In genomic region chr1:40508375-40509341, GRCh38 we compare ENCODE assay signal across 8 cellular contexts. TPM values are rescaled to one million over a fixed set of nuclear protein-coding genes. Genes with fewer than 3 reads are reported as not detected.
DNase-seq lines count a peak whose midpoint lies in the region; ATAC-seq, FAIRE-seq and TF ChIP-seq lines count a peak whose summit lies in the region.

Gene EXO5, plus strand, starts transcription at chr1:40508767. Its CDS starts 5,778 bp downstream, at chr1:40514545.

- TF ChIP-seq POLR2A in A549 (IDR thresholded peaks at IDR 0.05; ENCODE audit: low read length) = peak; percentile 52

- H3K36me3 ChIP-seq in liver (ENCODE audit: control insufficient read depth in 4 of 4, insufficient read depth in 3 of 4, low read depth in 1 of 4, low read length in 3 of 4) = peaks cover 0 to 3% (median 1%) of the 10 kb centered on the region in 4 donors

- H3K4me2 ChIP-seq in A549 = peak within 1 kb of the TSS; percentile 77

- peak; percentile 95 to 98 for ATAC-seq in A549
- peak; percentile 84 for ATAC-seq in GM18858 (IDR thresholded peaks at IDR 0.05; ENCODE audit: unreplicated experiment)
- ATAC-seq in HG03175 (IDR thresholded peaks at IDR 0.05; ENCODE audit: unreplicated experiment) = peak; percentile 87

- H3K27ac ChIP-seq in A549 (peak within 1 kb of the TSS; percentile 71 to 91), liver (ENCODE audit: low read depth in 1 of 2, low read length in 2 of 2) (peak within 1 kb of the TSS; percentile 54 to 75)

- TF ChIP-seq CTCF in A549 (IDR thresholded peaks at IDR 0.05) (no peak), liver (IDR thresholded peaks at IDR 0.05; ENCODE audit: low read depth, low read length, missing input control) (no peak)

- TF ChIP-seq RAD21 in A549 (conservative IDR thresholded peaks at IDR 0.05 in 1 of 2, IDR thresholded peaks at IDR 0.05 in 1 of 2) (no peak), liver (IDR thresholded peaks at IDR 0.05) (peak; percentile 20 to 31)

- no peak for FAIRE-seq in A549 (lab: Jason Lieb, UNC)

- CTCF ChIA-PET in A549 (lab: Yijun Ruan, JAX) = no interaction called here

- H3K4me3 ChIP-seq in A549 (peak within 1 kb of the TSS; percentile 76), liver (ENCODE audit: low read depth in 1 of 3, low read length in 3 of 3) (peak within 1 kb of the TSS; percentile 73 to 95 (median 92))

- peak; percentile 24 to 64 for DNase-seq in A549 (ENCODE audit: low read depth in 1 of 2, low spot score in 1 of 2)
- peak; percentile 49 for DNase-seq in NCI-H524 treated with DMSO at 0.1 percent for 48 hours (lab: John Stamatoyannopoulos, UW)
- peak; percentile 87 to 90 for DNase-seq in activated CD4-positive, alpha-beta T cell treated with anti-CD3 and anti-CD28 coated beads, Interleukin-2, amount 50 U/mL, for 48 hours
- peak; percentile 44 to 85 for DNase-seq in dermis microvascular lymphatic vessel endothelial cell (ENCODE audit: low read depth in 2 of 2)
- DNase-seq in stimulated activated CD4-positive, alpha-beta T cell treated with anti-CD3 and anti-CD28 coated beads, Interleukin-4, amount 100 ng/mL, for 1 hour = peak; percentile 87

- H3K9me3 ChIP-seq in A549 (peaks cover 58% of the 10 kb centered on the region), liver (ENCODE audit: control insufficient read depth in 4 of 4, low read length in 3 of 4) (peaks cover 4 to 13% (median 8%) of the 10 kb centered on the region in 4 donors)

- WGBS in A549 (ENCODE audit: missing lambda C conversion rate) = 20% methylated on average over 25 of the region's 76 CpGs
- under 1% methylated on average over 76 of the region's 76 CpGs for WGBS in liver

- peak within 1 kb of the TSS; percentile 56 to 79 for H3K9ac ChIP-seq in liver (ENCODE audit: low read depth in 1 of 2, low read length in 2 of 2)

- H3K4me1 ChIP-seq in A549 = no peaks in the 10 kb centered on the region
- peaks cover 0 to 9% (median 3%) of the 10 kb centered on the region in 4 donors for H3K4me1 ChIP-seq in liver (ENCODE audit: control insufficient read depth in 4 of 4, insufficient read depth in 4 of 4, low read length in 3 of 4)

- no peak for TF ChIP-seq EP300 in A549 (IDR thresholded peaks at IDR 0.05)

- no peaks in the 10 kb centered on the region for H3K27me3 ChIP-seq in liver (ENCODE audit: control insufficient read depth in 4 of 4, insufficient read depth in 4 of 4, low read length in 3 of 4)

- POLR2A ChIA-PET in A549 (lab: Yijun Ruan, JAX) = interaction anchor here (0.6 to 1.0 kb wide), 2 partner anchors 23 to 45 kb away, joined by 3 to 5 read pairs; partner anchors contain the start of gene ZNF684

TF ChIP-seq in A549, 52 proteins besides CTCF, POLR2A, EP300 and RAD21 (continues in another document):
- TF ChIP-seq MAZ (IDR thresholded peaks at IDR 0.05; ENCODE audit: borderline replicate concordance, low read depth, low read length) (no peak), ZNF302 (CRISPR knock-in tag; IDR thresholded peaks at IDR 0.05) (no peak), BCL3 (IDR thresholded peaks at IDR 0.05) (0 out of 3 replicates have a peak, but pooled peaks have one; percentile 40), ATOH8 (CRISPR knock-in tag; IDR thresholded peaks at IDR 0.05; ENCODE audit: low read depth) (no peak), HOXA7 (CRISPR knock-in tag; IDR thresholded peaks at IDR 0.05) (no peak), RFX5 (IDR thresholded peaks at IDR 0.05) (no peak)

TF ChIP-seq in liver, 16 proteins besides CTCF, POLR2A, EP300 and RAD21:
- TF ChIP-seq ZBTB33 (IDR thresholded peaks at IDR 0.05) (peak; percentile 96), FOXA1 (IDR thresholded peaks at IDR 0.05) (no peak), ATF3 (IDR thresholded peaks at IDR 0.05) (no peak), GABPA (IDR thresholded peaks at IDR 0.05 in 1 of 2, conservative IDR thresholded peaks at IDR 0.05 in 1 of 2) (peak in 1 of 2 donors; percentile 69), HNF4A (conservative IDR thresholded peaks at IDR 0.05) (peak; percentile 18 to 35), NR2F2 (IDR thresholded peaks at IDR 0.05) (no peak), EGR1 (IDR thresholded peaks at IDR 0.05; ENCODE audit: low read depth in 2 of 2) (no peak), MAX (IDR thresholded peaks at IDR 0.05) (peak; percentile 46), JUND (IDR thresholded peaks at IDR 0.05) (no peak), HNF4G (IDR thresholded peaks at IDR 0.05) (no peak), TAF1 (conservative IDR thresholded peaks at IDR 0.05) (peak; percentile 83), YY1 (IDR thresholded peaks at IDR 0.05) (peak; percentile 76), RXRA (IDR thresholded peaks at IDR 0.05) (peak; percentile 1 to 4), REST (IDR thresholded peaks at IDR 0.05) (peak; percentile 31), SP1 (IDR thresholded peaks at IDR 0.05) (no peak), FOXA2 (IDR thresholded peaks at IDR 0.05) (no peak)

RNA-seq across cellular contexts. Expression of gene EXO5, which starts in this region (rescaled TPM):
- polyA plus RNA-seq in A549 (2011; rRNA removed) (4.6 and 5.7 TPM in 2 replicates), A549 (2017; fragmentation: RNase III; extraction: RNeasy Plus Mini Kit Qiagen cat#74134 plus additional on column Dnase treatment) (6.4 to 7.0 TPM (median 6.7 TPM) in 3 replicates), liver (1 to 10 TPM; 3.5 to 4.1 TPM)
- 2.9 and 3.2 TPM in 2 replicates for polyA plus RNA-seq in A549 (2012; cell fraction: cytosol; rRNA removed)
- 2.1 and 3.2 TPM in 2 replicates for polyA plus RNA-seq in A549 (2012; cell fraction: nucleus; rRNA removed)
- polyA minus RNA-seq in A549 (2011; rRNA and poly(A)+ RNA removed) = 3.2 and 4.8 TPM in 2 replicates
- total RNA-seq in dermis microvascular lymphatic vessel endothelial cell (6.0 and 7.6 TPM in 2 replicates), liver (1 to 10 TPM; 6.6 to 9.2 TPM)

Comparison
In these comparisons a context has a peak if more than half of its experiments do, and no peak if none do; other contexts are left out.
1. Peak in every context shown above with its lines: DNase-seq, ATAC-seq, H3K4me3 ChIP-seq and H3K27ac ChIP-seq.